In the genomic region with DNA sequence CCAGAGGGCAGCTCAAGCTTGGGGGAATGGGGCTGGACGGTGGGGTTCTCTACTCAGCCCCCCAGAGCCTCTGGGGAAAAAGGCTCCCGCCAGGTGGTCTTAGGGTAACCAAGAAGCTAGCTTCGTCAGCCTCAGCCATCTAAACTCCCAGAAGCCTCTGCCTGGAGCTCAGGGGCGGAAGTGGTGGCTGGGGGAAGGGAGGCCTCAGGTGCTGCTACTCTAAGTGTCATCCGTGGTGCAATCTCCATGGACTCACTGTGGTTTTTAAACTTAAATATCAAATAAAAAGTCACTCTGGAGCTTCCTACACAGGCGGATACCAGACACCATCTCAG, we compare ENCODE assay signal across 8 cellular contexts. TPM values are rescaled to one million over a fixed set of nuclear protein-coding genes. Genes with fewer than 3 reads are reported as not detected.
DNase-seq lines count a peak whose midpoint lies in the region; ATAC-seq and TF ChIP-seq lines count a peak whose summit lies in the region.

No MANE protein-coding gene starts in this region.

- peaks cover 5% of the 10 kb centered on the region for H3K9me3 Mint-ChIP-seq in activated T-cell treated with anti-CD3 and anti-CD28 coated beads, Interleukin-2, amount 50 U/mL, for 4 hours
- H3K9me3 Mint-ChIP-seq in stimulated activated naive CD8-positive, alpha-beta T cell treated with anti-CD3 and anti-CD28 coated beads, Interleukin-15, Interleukin-2, amounts not matched to agents 100 ng/mL and 50 ng/mL, for 24 hours: peaks cover 19% of the 10 kb centered on the region

- peaks cover 53% of the 10 kb centered on the region for H3K4me1 Mint-ChIP-seq in activated T-cell treated with anti-CD3 and anti-CD28 coated beads, Interleukin-2, amount 50 U/mL, for 4 hours (ENCODE audit: low read depth)
- peaks cover 59% of the 10 kb centered on the region for H3K4me1 Mint-ChIP-seq in stimulated activated naive CD8-positive, alpha-beta T cell treated with anti-CD3 and anti-CD28 coated beads, Interleukin-15, Interleukin-2, amounts not matched to agents 100 ng/mL and 50 ng/mL, for 24 hours (ENCODE audit: low read depth)

- WGBS in lower leg skin, 2 donors: 37 to 46% methylated on average over 6 of the region's 6 CpGs
- 69% methylated on average over 6 of the region's 6 CpGs for WGBS in hepatocyte (ENCODE audit: low lambda C conversion rate, missing lambda C conversion rate)

- TF ChIP-seq CTCF in lower leg skin (IDR thresholded peaks at IDR 0.05) (no peak), hepatocyte (IDR thresholded peaks at IDR 0.05; ENCODE audit: poor library complexity) (no peak)

- intact Hi-C loops in lower leg skin (cut with DNase I; ENCODE audit: low total_unique reads): no loop called here

- no peaks in the 10 kb centered on the region for H3K9me3 ChIP-seq in ES-I3 (ENCODE audit: control insufficient read depth, insufficient read depth, low read length)
- no peaks in the 10 kb centered on the region for H3K9me3 ChIP-seq in hepatocyte (ENCODE audit: low read depth)

- H3K4me2 ChIP-seq in hepatocyte: no peak overlapping the region

- H3K36me3 ChIP-seq in ES-I3 (ENCODE audit: insufficient read depth, low read length) (no peaks in the 10 kb centered on the region), hepatocyte (replicated peaks; ENCODE audit: insufficient read depth, low read depth) (no peaks in the 10 kb centered on the region)

- H3K79me2 ChIP-seq in hepatocyte: no peaks in the 10 kb centered on the region

- DNase-seq in Kasumi-1 (lab: John Stamatoyannopoulos, UW) (peak; percentile 35 to 52), lower leg skin (ENCODE audit: low spot score in 2 of 2) (no peak), islet precursor cell (no peak), hepatocyte (ENCODE audit: low spot score) (no peak)
- peak; percentile 62 for DNase-seq in activated T-cell treated with anti-CD3 and anti-CD28 coated beads, Interleukin-2, amount 50 U/mL, for 4 hours

- H3K27me3 ChIP-seq in hepatocyte: peaks cover 33% of the 10 kb centered on the region

- peak; percentile 60 for ATAC-seq in GM21619 (IDR thresholded peaks at IDR 0.05; ENCODE audit: unreplicated experiment)
- peak; percentile 82 to 83 for ATAC-seq in activated T-cell treated with anti-CD3 and anti-CD28 coated beads, Interleukin-2, amount 50 U/mL, for 4 hours

- no peak for TF ChIP-seq POLR2A in lower leg skin (IDR thresholded peaks at IDR 0.05)

- H3K9me2 ChIP-seq in hepatocyte (replicated peaks; ENCODE audit: insufficient read depth): no peaks in the 10 kb centered on the region

- peak overlapping the region; percentile 95 for H3K4me3 Mint-ChIP-seq in activated T-cell treated with anti-CD3 and anti-CD28 coated beads, Interleukin-2, amount 50 U/mL, for 4 hours
- H3K4me3 Mint-ChIP-seq in stimulated activated naive CD8-positive, alpha-beta T cell treated with anti-CD3 and anti-CD28 coated beads, Interleukin-15, Interleukin-2, amounts not matched to agents 100 ng/mL and 50 ng/mL, for 24 hours: peak overlapping the region; percentile 92

- H3K4me3 ChIP-seq in lower leg skin (ENCODE audit: low read depth, poor library complexity, severe bottlenecking) (peak overlapping the region; percentile 17), hepatocyte (no peak overlapping the region)

- peaks cover 23% of the 10 kb centered on the region for H3K36me3 Mint-ChIP-seq in activated T-cell treated with anti-CD3 and anti-CD28 coated beads, Interleukin-2, amount 50 U/mL, for 4 hours (ENCODE audit: insufficient read depth)
- peaks cover 40% of the 10 kb centered on the region for H3K36me3 Mint-ChIP-seq in stimulated activated naive CD8-positive, alpha-beta T cell treated with anti-CD3 and anti-CD28 coated beads, Interleukin-15, Interleukin-2, amounts not matched to agents 100 ng/mL and 50 ng/mL, for 24 hours (ENCODE audit: low read depth)

- no peaks in the 10 kb centered on the region for H3K27me3 Mint-ChIP-seq in activated T-cell treated with anti-CD3 and anti-CD28 coated beads, Interleukin-2, amount 50 U/mL, for 4 hours (ENCODE audit: low read depth)
- peaks cover 4% of the 10 kb centered on the region for H3K27me3 Mint-ChIP-seq in stimulated activated naive CD8-positive, alpha-beta T cell treated with anti-CD3 and anti-CD28 coated beads, Interleukin-15, Interleukin-2, amounts not matched to agents 100 ng/mL and 50 ng/mL, for 24 hours

- no peak overlapping the region for H3K27ac ChIP-seq in hepatocyte

- peaks cover 3% of the 10 kb centered on the region; the same call in 1 of the 2 replicates for H3K4me1 ChIP-seq in ES-I3 (ENCODE audit: insufficient read depth, low read length)
- H3K4me1 ChIP-seq in hepatocyte (ENCODE audit: insufficient read depth): no peaks in the 10 kb centered on the region

- peak overlapping the region; percentile 60; the same call in 1 of the 2 replicates for H3K9ac ChIP-seq in ES-I3 (ENCODE audit: low read depth, low read length)

- no peaks in the 10 kb centered on the region for H4K20me1 ChIP-seq in hepatocyte (ENCODE audit: insufficient read depth, poor library complexity, severe bottlenecking)

- no peak overlapping the region for H2AFZ ChIP-seq in hepatocyte

- peak overlapping the region; percentile 90 for H3K27ac Mint-ChIP-seq in stimulated activated naive CD8-positive, alpha-beta T cell treated with anti-CD3 and anti-CD28 coated beads, Interleukin-15, Interleukin-2, amounts not matched to agents 100 ng/mL and 50 ng/mL, for 24 hours

RNA-seq across cellular contexts. Expression of gene DOCK2, which starts 0.7 kb away (rescaled TPM):
- total RNA-seq in activated T-cell treated with anti-CD3 and anti-CD28 coated beads, Interleukin-2, amount 50 U/mL, for 4 hours: 100 to 1,000 TPM; 128 to 134 (median 132) TPM
- total RNA-seq in lower leg skin: 1 to 10 TPM; 3.1 to 3.9 (median 3.3) TPM
- total RNA-seq in hepatocyte: 0.48 and 0.60 TPM in 2 replicates
- polyA plus RNA-seq in hepatocyte: 0.62 TPM in 1 of 2 replicates, not detected in the other

RNA-seq across cellular contexts. Expression of gene SPDL1, which starts 54.2 kb away (rescaled TPM):
- 10 to 100 TPM; 19.1 to 22.3 (median 21.3) TPM for total RNA-seq in activated T-cell treated with anti-CD3 and anti-CD28 coated beads, Interleukin-2, amount 50 U/mL, for 4 hours
- total RNA-seq in lower leg skin: 10 to 100 TPM in 1 of 4 donors, 1 to 10 TPM in 3; 3.2 to 12.4 (median 5.2) TPM
- total RNA-seq in hepatocyte: 16.7 and 27.3 TPM in 2 replicates
- polyA plus RNA-seq in hepatocyte: 17.9 and 18.4 TPM in 2 replicates

Comparison
In these comparisons a context has a peak if more than half of its experiments do, and no peak if none do; other contexts are left out.
1. DNase-seq: peak in Kasumi-1 (2 of 2) and activated T-cell treated with anti-CD3 and anti-CD28 coated beads, Interleukin-2, amount 50 U/mL, for 4 hours (single experiment); none in lower leg skin (0 of 2), islet precursor cell (single experiment) and hepatocyte (single experiment).
2. RNA of gene DOCK2, which starts 0.7 kb away (total RNA-seq): 128 to 134 TPM in activated T-cell treated with anti-CD3 and anti-CD28 coated beads, Interleukin-2, amount 50 U/mL, for 4 hours; 3.1 to 3.9 TPM in lower leg skin and 0.48 to 0.60 TPM in hepatocyte; every median in the first group is over 10 times any median in the second.